1 cellular context compared by ENCODE assay signal in the genomic region with DNA sequence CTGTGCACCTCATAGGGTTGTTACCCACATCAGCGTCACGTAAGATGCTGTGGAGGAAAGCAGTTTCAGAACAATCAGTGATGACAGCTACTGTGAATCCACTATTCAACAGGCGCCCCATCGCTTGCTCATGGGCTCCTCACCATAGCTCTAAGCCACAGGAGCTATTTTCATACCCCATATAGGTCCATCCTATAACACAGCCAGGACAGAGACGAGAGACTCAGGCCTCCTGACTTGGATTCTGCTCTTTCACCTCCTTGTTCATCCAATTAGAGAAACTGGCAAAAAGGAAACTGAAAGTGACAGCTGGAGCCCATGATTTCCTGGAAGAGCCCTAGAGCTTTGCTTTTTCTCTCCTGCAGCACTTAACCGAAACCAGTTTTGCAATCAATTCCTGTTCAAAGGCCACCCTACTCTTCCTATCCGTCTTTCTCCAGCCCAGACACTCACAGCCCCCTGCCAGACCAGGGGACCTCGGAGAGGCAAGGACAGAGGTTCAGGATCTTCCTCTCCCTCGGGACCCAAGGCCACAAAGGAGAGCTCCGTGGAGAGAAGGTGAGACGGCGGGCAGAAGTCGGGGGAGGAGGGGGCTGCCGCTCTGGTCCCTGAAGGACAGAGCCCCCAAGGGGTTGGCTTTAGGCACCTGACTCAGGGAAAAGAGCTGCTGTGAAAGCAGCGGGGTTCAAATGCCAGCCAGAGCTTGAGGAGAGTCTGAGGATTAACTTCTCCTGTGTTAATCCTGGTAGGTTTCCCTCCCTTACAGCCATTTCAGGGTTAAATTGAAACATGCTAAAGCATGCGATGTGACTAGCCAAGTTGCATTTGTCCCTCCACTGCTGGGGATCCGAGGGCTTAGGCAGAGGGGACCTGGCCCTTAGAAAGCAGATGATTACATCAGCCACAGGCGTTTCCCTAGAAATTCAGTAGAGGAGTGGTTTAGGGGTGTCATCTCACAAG.
TF ChIP-seq lines count a peak whose summit lies in the region.

A gene with protein sequence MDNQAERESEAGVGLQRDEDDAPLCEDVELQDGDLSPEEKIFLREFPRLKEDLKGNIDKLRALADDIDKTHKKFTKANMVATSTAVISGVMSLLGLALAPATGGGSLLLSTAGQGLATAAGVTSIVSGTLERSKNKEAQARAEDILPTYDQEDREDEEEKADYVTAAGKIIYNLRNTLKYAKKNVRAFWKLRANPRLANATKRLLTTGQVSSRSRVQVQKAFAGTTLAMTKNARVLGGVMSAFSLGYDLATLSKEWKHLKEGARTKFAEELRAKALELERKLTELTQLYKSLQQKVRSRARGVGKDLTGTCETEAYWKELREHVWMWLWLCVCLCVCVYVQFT (plus strand): TSS at position 381 of the 960 bp plus-strand sequence. CDS start 7,980 bp downstream, outside the sequence.

TF ChIP-seq in HepG2, 621 proteins besides CTCF, POLR2A, EP300 and RAD21 (continued from another document and continues in another):
- TF ChIP-seq IKZF5 (CRISPR knock-in tag; IDR thresholded peaks at IDR 0.05): no peak; the same call in 1 of the 2 replicates
- 0 out of 2 replicates have a peak, but pooled peaks have one; percentile 34 for TF ChIP-seq ESRRA (CRISPR knock-in tag; IDR thresholded peaks at IDR 0.05; ENCODE audit: low read depth)
- TF ChIP-seq GZF1 (CRISPR knock-in tag; IDR thresholded peaks at IDR 0.05): no peak
- TF ChIP-seq ARID2 (CRISPR knock-in tag; IDR thresholded peaks at IDR 0.05; ENCODE audit: borderline replicate concordance): no peak
- TF ChIP-seq CBFB (CRISPR knock-in tag; IDR thresholded peaks at IDR 0.05): no peak
- peak; percentile 66; the same call in 1 of the 2 replicates for TF ChIP-seq KMT2B (CRISPR knock-in tag; IDR thresholded peaks at IDR 0.05)
- no peak for TF ChIP-seq SMC3 (IDR thresholded peaks at IDR 0.05; ENCODE audit: low read length)
- TF ChIP-seq HIC2 (CRISPR knock-in tag; IDR thresholded peaks at IDR 0.05; ENCODE audit: low read depth): no peak
- peak; percentile 70 for TF ChIP-seq HNF4G (IDR thresholded peaks at IDR 0.05; ENCODE audit: borderline replicate concordance, low read depth, low read length)
- 0 out of 2 replicates have a peak, but pooled peaks have one; percentile 12 for TF ChIP-seq HNF4G (CRISPR knock-in tag; IDR thresholded peaks at IDR 0.05; ENCODE audit: borderline replicate concordance, low read depth)
- peak; percentile 56; the same call in 1 of the 2 replicates for TF ChIP-seq PHF20 (CRISPR knock-in tag; IDR thresholded peaks at IDR 0.05)
- TF ChIP-seq ZNF12 (CRISPR knock-in tag; IDR thresholded peaks at IDR 0.05): no peak; the same call in 1 of the 2 replicates
- 0 out of 2 replicates have a peak, but pooled peaks have one; percentile 61 for TF ChIP-seq FOXC1 (CRISPR knock-in tag; IDR thresholded peaks at IDR 0.05; ENCODE audit: borderline replicate concordance)
- 0 out of 2 replicates have a peak, but pooled peaks have one; percentile 41 for TF ChIP-seq ZNF225 (CRISPR knock-in tag; IDR thresholded peaks at IDR 0.05)
- no peak for TF ChIP-seq ZNF337 (CRISPR knock-in tag; IDR thresholded peaks at IDR 0.05; ENCODE audit: borderline replicate concordance, low read depth)
- TF ChIP-seq WIZ (CRISPR knock-in tag; IDR thresholded peaks at IDR 0.05): no peak
- 0 out of 2 replicates have a peak, but pooled peaks have one; percentile 20 for TF ChIP-seq THRA (CRISPR knock-in tag; IDR thresholded peaks at IDR 0.05; ENCODE audit: borderline replicate concordance)
- peak; percentile 32 for TF ChIP-seq MXD3 (CRISPR knock-in tag; IDR thresholded peaks at IDR 0.05)
- TF ChIP-seq, protein P1, sequence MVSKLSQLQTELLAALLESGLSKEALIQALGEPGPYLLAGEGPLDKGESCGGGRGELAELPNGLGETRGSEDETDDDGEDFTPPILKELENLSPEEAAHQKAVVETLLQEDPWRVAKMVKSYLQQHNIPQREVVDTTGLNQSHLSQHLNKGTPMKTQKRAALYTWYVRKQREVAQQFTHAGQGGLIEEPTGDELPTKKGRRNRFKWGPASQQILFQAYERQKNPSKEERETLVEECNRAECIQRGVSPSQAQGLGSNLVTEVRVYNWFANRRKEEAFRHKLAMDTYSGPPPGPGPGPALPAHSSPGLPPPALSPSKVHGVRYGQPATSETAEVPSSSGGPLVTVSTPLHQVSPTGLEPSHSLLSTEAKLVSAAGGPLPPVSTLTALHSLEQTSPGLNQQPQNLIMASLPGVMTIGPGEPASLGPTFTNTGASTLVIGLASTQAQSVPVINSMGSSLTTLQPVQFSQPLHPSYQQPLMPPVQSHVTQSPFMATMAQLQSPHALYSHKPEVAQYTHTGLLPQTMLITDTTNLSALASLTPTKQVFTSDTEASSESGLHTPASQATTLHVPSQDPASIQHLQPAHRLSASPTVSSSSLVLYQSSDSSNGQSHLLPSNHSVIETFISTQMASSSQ (IDR thresholded peaks at IDR 0.05; ENCODE audit: low read depth): no peak
- TF ChIP-seq, protein P1 (CRISPR knock-in tag; IDR thresholded peaks at IDR 0.05; ENCODE audit: borderline replicate concordance): no peak
- TF ChIP-seq, protein P2, sequence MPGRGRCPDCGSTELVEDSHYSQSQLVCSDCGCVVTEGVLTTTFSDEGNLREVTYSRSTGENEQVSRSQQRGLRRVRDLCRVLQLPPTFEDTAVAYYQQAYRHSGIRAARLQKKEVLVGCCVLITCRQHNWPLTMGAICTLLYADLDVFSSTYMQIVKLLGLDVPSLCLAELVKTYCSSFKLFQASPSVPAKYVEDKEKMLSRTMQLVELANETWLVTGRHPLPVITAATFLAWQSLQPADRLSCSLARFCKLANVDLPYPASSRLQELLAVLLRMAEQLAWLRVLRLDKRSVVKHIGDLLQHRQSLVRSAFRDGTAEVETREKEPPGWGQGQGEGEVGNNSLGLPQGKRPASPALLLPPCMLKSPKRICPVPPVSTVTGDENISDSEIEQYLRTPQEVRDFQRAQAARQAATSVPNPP (CRISPR knock-in tag; IDR thresholded peaks at IDR 0.05): no peak
- TF ChIP-seq NCOA1 (CRISPR knock-in tag; IDR thresholded peaks at IDR 0.05): no peak
- TF ChIP-seq, protein P3, sequence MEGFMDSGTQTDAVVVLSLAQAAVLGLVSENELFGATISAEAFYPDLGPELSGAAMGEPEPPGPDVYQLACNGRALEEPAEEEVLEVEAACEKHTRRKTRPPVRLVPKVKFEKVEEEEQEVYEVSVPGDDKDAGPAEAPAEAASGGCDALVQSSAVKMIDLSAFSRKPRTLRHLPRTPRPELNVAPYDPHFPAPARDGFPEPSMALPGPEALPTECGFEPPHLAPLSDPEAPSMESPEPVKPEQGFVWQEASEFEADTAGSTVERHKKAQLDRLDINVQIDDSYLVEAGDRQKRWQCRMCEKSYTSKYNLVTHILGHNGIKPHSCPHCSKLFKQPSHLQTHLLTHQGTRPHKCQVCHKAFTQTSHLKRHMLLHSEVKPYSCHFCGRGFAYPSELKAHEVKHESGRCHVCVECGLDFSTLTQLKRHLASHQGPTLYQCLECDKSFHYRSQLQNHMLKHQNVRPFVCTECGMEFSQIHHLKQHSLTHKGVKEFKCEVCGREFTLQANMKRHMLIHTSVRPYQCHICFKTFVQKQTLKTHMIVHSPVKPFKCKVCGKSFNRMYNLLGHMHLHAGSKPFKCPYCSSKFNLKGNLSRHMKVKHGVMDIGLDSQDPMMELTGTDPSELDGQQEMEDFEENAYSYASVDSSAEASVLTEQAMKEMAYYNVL (CRISPR knock-in tag; IDR thresholded peaks at IDR 0.05; ENCODE audit: borderline replicate concordance): no peak
- peak; percentile 92; the same call in 1 of the 2 replicates for TF ChIP-seq TGIF2 (CRISPR knock-in tag; IDR thresholded peaks at IDR 0.05)
- TF ChIP-seq, protein P4, sequence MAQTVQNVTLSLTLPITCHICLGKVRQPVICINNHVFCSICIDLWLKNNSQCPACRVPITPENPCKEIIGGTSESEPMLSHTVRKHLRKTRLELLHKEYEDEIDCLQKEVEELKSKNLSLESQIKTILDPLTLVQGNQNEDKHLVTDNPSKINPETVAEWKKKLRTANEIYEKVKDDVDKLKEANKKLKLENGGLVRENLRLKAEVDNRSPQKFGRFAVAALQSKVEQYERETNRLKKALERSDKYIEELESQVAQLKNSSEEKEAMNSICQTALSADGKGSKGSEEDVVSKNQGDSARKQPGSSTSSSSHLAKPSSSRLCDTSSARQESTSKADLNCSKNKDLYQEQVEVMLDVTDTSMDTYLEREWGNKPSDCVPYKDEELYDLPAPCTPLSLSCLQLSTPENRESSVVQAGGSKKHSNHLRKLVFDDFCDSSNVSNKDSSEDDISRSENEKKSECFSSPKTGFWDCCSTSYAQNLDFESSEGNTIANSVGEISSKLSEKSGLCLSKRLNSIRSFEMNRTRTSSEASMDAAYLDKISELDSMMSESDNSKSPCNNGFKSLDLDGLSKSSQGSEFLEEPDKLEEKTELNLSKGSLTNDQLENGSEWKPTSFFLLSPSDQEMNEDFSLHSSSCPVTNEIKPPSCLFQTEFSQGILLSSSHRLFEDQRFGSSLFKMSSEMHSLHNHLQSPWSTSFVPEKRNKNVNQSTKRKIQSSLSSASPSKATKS (CRISPR knock-in tag; IDR thresholded peaks at IDR 0.05): no peak
- TF ChIP-seq, protein P5, sequence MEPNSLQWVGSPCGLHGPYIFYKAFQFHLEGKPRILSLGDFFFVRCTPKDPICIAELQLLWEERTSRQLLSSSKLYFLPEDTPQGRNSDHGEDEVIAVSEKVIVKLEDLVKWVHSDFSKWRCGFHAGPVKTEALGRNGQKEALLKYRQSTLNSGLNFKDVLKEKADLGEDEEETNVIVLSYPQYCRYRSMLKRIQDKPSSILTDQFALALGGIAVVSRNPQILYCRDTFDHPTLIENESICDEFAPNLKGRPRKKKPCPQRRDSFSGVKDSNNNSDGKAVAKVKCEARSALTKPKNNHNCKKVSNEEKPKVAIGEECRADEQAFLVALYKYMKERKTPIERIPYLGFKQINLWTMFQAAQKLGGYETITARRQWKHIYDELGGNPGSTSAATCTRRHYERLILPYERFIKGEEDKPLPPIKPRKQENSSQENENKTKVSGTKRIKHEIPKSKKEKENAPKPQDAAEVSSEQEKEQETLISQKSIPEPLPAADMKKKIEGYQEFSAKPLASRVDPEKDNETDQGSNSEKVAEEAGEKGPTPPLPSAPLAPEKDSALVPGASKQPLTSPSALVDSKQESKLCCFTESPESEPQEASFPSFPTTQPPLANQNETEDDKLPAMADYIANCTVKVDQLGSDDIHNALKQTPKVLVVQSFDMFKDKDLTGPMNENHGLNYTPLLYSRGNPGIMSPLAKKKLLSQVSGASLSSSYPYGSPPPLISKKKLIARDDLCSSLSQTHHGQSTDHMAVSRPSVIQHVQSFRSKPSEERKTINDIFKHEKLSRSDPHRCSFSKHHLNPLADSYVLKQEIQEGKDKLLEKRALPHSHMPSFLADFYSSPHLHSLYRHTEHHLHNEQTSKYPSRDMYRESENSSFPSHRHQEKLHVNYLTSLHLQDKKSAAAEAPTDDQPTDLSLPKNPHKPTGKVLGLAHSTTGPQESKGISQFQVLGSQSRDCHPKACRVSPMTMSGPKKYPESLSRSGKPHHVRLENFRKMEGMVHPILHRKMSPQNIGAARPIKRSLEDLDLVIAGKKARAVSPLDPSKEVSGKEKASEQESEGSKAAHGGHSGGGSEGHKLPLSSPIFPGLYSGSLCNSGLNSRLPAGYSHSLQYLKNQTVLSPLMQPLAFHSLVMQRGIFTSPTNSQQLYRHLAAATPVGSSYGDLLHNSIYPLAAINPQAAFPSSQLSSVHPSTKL (CRISPR knock-in tag; IDR thresholded peaks at IDR 0.05): peak; percentile 73
